Comparison of ENCODE assay signal across 2 cellular contexts in genomic region chr3:22371592-22372291, GRCh38.
TF ChIP-seq lines count a peak whose summit lies in the region.

No MANE protein-coding gene starts in this region.

TF ChIP-seq in SK-N-SH, 30 proteins besides CTCF, POLR2A, EP300 and RAD21 (continued from another document):
- TF ChIP-seq PBX3 (IDR thresholded peaks at IDR 0.05) (no peak), SMC3 (IDR thresholded peaks at IDR 0.05; ENCODE audit: low read depth, low read length) (no peak), MAX (IDR thresholded peaks at IDR 0.05; ENCODE audit: low read depth) (no peak)

TF ChIP-seq in SK-N-SH treated with all-trans-retinoic acid at 6 μM for 48 hours, 23 proteins besides CTCF, POLR2A, EP300 and RAD21 (continued from another document):
- TF ChIP-seq POU6F1 (CRISPR knock-in tag; IDR thresholded peaks at IDR 0.05; ENCODE audit: borderline replicate concordance, low read depth) (no peak), ZC3H10 (CRISPR knock-in tag; IDR thresholded peaks at IDR 0.05) (no peak), ZNF70 (CRISPR knock-in tag; IDR thresholded peaks at IDR 0.05) (no peak), BACH2 (CRISPR knock-in tag; IDR thresholded peaks at IDR 0.05; ENCODE audit: borderline replicate concordance) (no peak), ISL1 (CRISPR knock-in tag; IDR thresholded peaks at IDR 0.05) (no peak), PPARA (CRISPR knock-in tag; IDR thresholded peaks at IDR 0.05; ENCODE audit: borderline replicate concordance) (no peak), ZFP30 (CRISPR knock-in tag; IDR thresholded peaks at IDR 0.05) (no peak), RARB (CRISPR knock-in tag; IDR thresholded peaks at IDR 0.05) (no peak)
